24 cellular contexts compared by ENCODE assay signal in genomic region chr1:82446955-82447354, GRCh38.
A peak's percentile ranks its signal among the peaks of the same experiment; 100 is the strongest.
DNase-seq lines count a peak whose midpoint lies in the region; ATAC-seq, FAIRE-seq and TF ChIP-seq lines count a peak whose summit lies in the region.
"Had no signal": no experiment of that assay in that cellular context is flagged by ENCODE, and none has a peak within 500 bp of the region (broad histone marks: within the 10 kb centered on the region; RNA-seq: fewer than 3 reads in every experiment).

No MANE protein-coding gene starts in this region.

- H3K9me3 Mint-ChIP-seq in activated CD8-positive, alpha-beta T cell treated with anti-CD3 and anti-CD28 coated beads for 36 hours, result peaks cover 2% of the 10 kb centered on the region
- peaks cover 7% of the 10 kb centered on the region for H3K9me3 Mint-ChIP-seq in activated CD8-positive, alpha-beta T cell treated with anti-CD3 and anti-CD28 coated beads, Interleukin-2, amount 10 ng/mL, durations not matched to agents 7 days and 5 days (ENCODE audit: insufficient read depth)
- peaks cover 7% of the 10 kb centered on the region for H3K9me3 Mint-ChIP-seq in stimulated activated memory B cell treated with anti-CD40 and anti-IgM and Interleukin-4, amounts not matched to agents 10 μg/mL and 1 μg/mL and 100 μg/mL, for 72 hours
- peaks cover 0 to 19% (median 6%) of the 10 kb centered on the region in 7 donors for H3K9me3 Mint-ChIP-seq in CD14-positive monocyte

- H3K4me3 ChIP-seq in adipocyte (ENCODE audit: low read length) (peak overlapping the region; percentile 64), epithelial cell of proximal tubule (ENCODE audit: low read depth, low read length) (no peak overlapping the region)
- H3K4me3 ChIP-seq: A549; BLaER1 treated with 17β-estradiol and CSF1 and Interleukin-3, amounts not matched to agents 10 nM and 100 nM; GM23248 had no signal

- no peak for TF ChIP-seq CTCF in activated CD8-positive, alpha-beta T cell treated with anti-CD3 and anti-CD28 coated beads for 36 hours (IDR thresholded peaks at IDR 0.05)
- TF ChIP-seq CTCF in epithelial cell of proximal tubule (conservative IDR thresholded peaks at IDR 0.05; ENCODE audit: low read depth, low read length), result no peak
- no peak for TF ChIP-seq CTCF in CD14-positive monocyte (IDR thresholded peaks at IDR 0.05)

- no peak overlapping the region for H3K9ac ChIP-seq in adipocyte (ENCODE audit: low read length)
- H3K9ac ChIP-seq: BLaER1 treated with 17β-estradiol and CSF1 and Interleukin-3, amounts not matched to agents 10 nM and 100 nM; GM23248 had no signal

- TF ChIP-seq POLR2A in GM12891 (IDR thresholded peaks at IDR 0.05; ENCODE audit: low read depth, low read length), result no peak

- H3K36me3 Mint-ChIP-seq in activated CD8-positive, alpha-beta T cell treated with anti-CD3 and anti-CD28 coated beads for 36 hours (ENCODE audit: low read depth), result no peaks in the 10 kb centered on the region
- H3K36me3 Mint-ChIP-seq in activated CD8-positive, alpha-beta T cell treated with anti-CD3 and anti-CD28 coated beads, Interleukin-2, amount 10 ng/mL, durations not matched to agents 7 days and 5 days (ENCODE audit: low read depth), result no peaks in the 10 kb centered on the region
- no peaks in the 10 kb centered on the region for H3K36me3 Mint-ChIP-seq in stimulated activated memory B cell treated with anti-CD40 and anti-IgM and Interleukin-4, amounts not matched to agents 10 μg/mL and 1 μg/mL and 100 μg/mL, for 72 hours
- no peaks in the 10 kb centered on the region for H3K36me3 Mint-ChIP-seq in CD14-positive monocyte
- H3K36me3 Mint-ChIP-seq: CD4-positive, alpha-beta memory T cell had no signal

- intact Hi-C loops in activated CD8-positive, alpha-beta T cell treated with anti-CD3 and anti-CD28 coated beads for 36 hours (cut with micrococcal nuclease), result no loop called here
- intact Hi-C loops in CD14-positive monocyte (cut with micrococcal nuclease), result no loop called here

- H3K27ac Mint-ChIP-seq in activated CD8-positive, alpha-beta T cell treated with anti-CD3 and anti-CD28 coated beads for 36 hours, result no peak overlapping the region
- no peak overlapping the region for H3K27ac Mint-ChIP-seq in activated CD8-positive, alpha-beta T cell treated with anti-CD3 and anti-CD28 coated beads, Interleukin-2, amount 10 ng/mL, durations not matched to agents 7 days and 5 days
- H3K27ac Mint-ChIP-seq in stimulated activated memory B cell treated with anti-CD40 and anti-IgM and Interleukin-4, amounts not matched to agents 10 μg/mL and 1 μg/mL and 100 μg/mL, for 72 hours, result no peak overlapping the region
- H3K27ac Mint-ChIP-seq in CD14-positive monocyte, result no peak overlapping the region
- H3K27ac Mint-ChIP-seq: CD4-positive, alpha-beta memory T cell had no signal

- H3K9me3 ChIP-seq in adipocyte (ENCODE audit: control insufficient read depth, low read length), result peaks cover 8% of the 10 kb centered on the region
- H3K9me3 ChIP-seq: A549, BE2C had no signal

- H3K27me3 Mint-ChIP-seq in activated CD8-positive, alpha-beta T cell treated with anti-CD3 and anti-CD28 coated beads for 36 hours, result no peaks in the 10 kb centered on the region
- no peaks in the 10 kb centered on the region for H3K27me3 Mint-ChIP-seq in activated CD8-positive, alpha-beta T cell treated with anti-CD3 and anti-CD28 coated beads, Interleukin-2, amount 10 ng/mL, durations not matched to agents 7 days and 5 days (ENCODE audit: low read depth)
- no peaks in the 10 kb centered on the region for H3K27me3 Mint-ChIP-seq in stimulated activated memory B cell treated with anti-CD40 and anti-IgM and Interleukin-4, amounts not matched to agents 10 μg/mL and 1 μg/mL and 100 μg/mL, for 72 hours
- H3K27me3 Mint-ChIP-seq in CD14-positive monocyte (ENCODE audit: low read depth in 3 of 3), result no peaks in the 10 kb centered on the region
- H3K27me3 Mint-ChIP-seq: CD4-positive, alpha-beta memory T cell had no signal

- no peaks in the 10 kb centered on the region for H3K27me3 ChIP-seq in adipocyte (replicated peaks; ENCODE audit: control insufficient read depth, insufficient read depth, low read length)
- H3K27me3 ChIP-seq: BE2C; BLaER1 treated with 17β-estradiol and CSF1 and Interleukin-3, amounts not matched to agents 10 nM and 100 nM had no signal

- H3K4me3 Mint-ChIP-seq in activated CD8-positive, alpha-beta T cell treated with anti-CD3 and anti-CD28 coated beads for 36 hours, result no peak overlapping the region
- no peak overlapping the region for H3K4me3 Mint-ChIP-seq in activated CD8-positive, alpha-beta T cell treated with anti-CD3 and anti-CD28 coated beads, Interleukin-2, amount 10 ng/mL, durations not matched to agents 7 days and 5 days
- H3K4me3 Mint-ChIP-seq in stimulated activated memory B cell treated with anti-CD40 and anti-IgM and Interleukin-4, amounts not matched to agents 10 μg/mL and 1 μg/mL and 100 μg/mL, for 72 hours, result no peak overlapping the region
- no peak overlapping the region for H3K4me3 Mint-ChIP-seq in CD14-positive monocyte
- H3K4me3 Mint-ChIP-seq: CD4-positive, alpha-beta memory T cell had no signal

- POLR2A ChIA-PET in activated CD8-positive, alpha-beta T cell treated with anti-CD3 and anti-CD28 coated beads for 36 hours (lab: Charles Lee), result no interaction called here
- POLR2A ChIA-PET in activated CD8-positive, alpha-beta T cell treated with anti-CD3 and anti-CD28 coated beads, Interleukin-2, amount 10 ng/mL, durations not matched to agents 7 days and 5 days (lab: Charles Lee), result no interaction called here

- H3K4me1 ChIP-seq in adipocyte (ENCODE audit: control insufficient read depth, insufficient read depth, low read length), result peaks cover 20% of the 10 kb centered on the region
- H3K4me1 ChIP-seq: A549; BE2C; BLaER1 treated with 17β-estradiol and CSF1 and Interleukin-3, amounts not matched to agents 10 nM and 100 nM had no signal

- peaks cover 2% of the 10 kb centered on the region for H3K4me1 Mint-ChIP-seq in activated CD8-positive, alpha-beta T cell treated with anti-CD3 and anti-CD28 coated beads for 36 hours (ENCODE audit: low read depth)
- no peaks in the 10 kb centered on the region for H3K4me1 Mint-ChIP-seq in activated CD8-positive, alpha-beta T cell treated with anti-CD3 and anti-CD28 coated beads, Interleukin-2, amount 10 ng/mL, durations not matched to agents 7 days and 5 days (ENCODE audit: low read depth)
- peaks cover 5% of the 10 kb centered on the region for H3K4me1 Mint-ChIP-seq in stimulated activated memory B cell treated with anti-CD40 and anti-IgM and Interleukin-4, amounts not matched to agents 10 μg/mL and 1 μg/mL and 100 μg/mL, for 72 hours
- H3K4me1 Mint-ChIP-seq in CD14-positive monocyte, result no peaks in the 10 kb centered on the region
- H3K4me1 Mint-ChIP-seq: CD4-positive, alpha-beta memory T cell had no signal

- CTCF ChIA-PET in activated CD8-positive, alpha-beta T cell treated with anti-CD3 and anti-CD28 coated beads for 36 hours (lab: Charles Lee), result no interaction called here
- CTCF ChIA-PET in activated CD8-positive, alpha-beta T cell treated with anti-CD3 and anti-CD28 coated beads, Interleukin-2, amount 10 ng/mL, durations not matched to agents 7 days and 5 days (lab: Charles Lee), result no interaction called here

- no peaks in the 10 kb centered on the region for H3K36me3 ChIP-seq in adipocyte (ENCODE audit: control insufficient read depth, insufficient read depth, low read length, severe bottlenecking)
- H3K36me3 ChIP-seq: BE2C; BLaER1 treated with 17β-estradiol and CSF1 and Interleukin-3, amounts not matched to agents 10 nM and 100 nM had no signal

- FAIRE-seq in GM12891 (lab: Jason Lieb, UNC), result no peak
- FAIRE-seq: A549, GM12892, H1 had no signal

- peak; percentile 85 for ATAC-seq in activated CD8-positive, alpha-beta T cell treated with anti-CD3 and anti-CD28 coated beads for 36 hours
- no peak for ATAC-seq in activated CD8-positive, alpha-beta T cell treated with anti-CD3 and anti-CD28 coated beads, Interleukin-2, amount 10 ng/mL, durations not matched to agents 7 days and 5 days
- ATAC-seq in stimulated activated memory B cell treated with anti-CD40 and anti-IgM and Interleukin-4, amounts not matched to agents 10 μg/mL and 1 μg/mL and 100 μg/mL, for 72 hours, result peak; percentile 50
- ATAC-seq: A549 had no signal

- peak; percentile 3 for DNase-seq in activated CD8-positive, alpha-beta T cell treated with anti-CD3 and anti-CD28 coated beads for 36 hours
- DNase-seq in activated CD8-positive, alpha-beta T cell treated with anti-CD3 and anti-CD28 coated beads, Interleukin-2, amount 10 ng/mL, durations not matched to agents 7 days and 5 days, result no peak
- DNase-seq in adipocyte (ENCODE audit: low read depth) (no peak), epithelial cell of proximal tubule (ENCODE audit: low read depth) (peak; percentile 18), GM12891 (ENCODE audit: insufficient read length, low spot score) (no peak), CD14-positive monocyte (ENCODE audit: low spot score) (no peak)
- DNase-seq: 8988T; ACHN; AML-193; BE2C; Calu3; CD4-positive, alpha-beta memory T cell; COR-L47; DMS53; DMS79 treated with DMSO at 0.1 percent for 48 hours; GF-D8; GM23248; H7; HCEC 1CT had no signal

TF ChIP-seq in GM12891, 5 proteins besides CTCF, POLR2A, EP300 and RAD21:
- no peak for TF ChIP-seq PAX5 (IDR thresholded peaks at IDR 0.05; ENCODE audit: insufficient read depth, low read length, severe bottlenecking)
- no peak for TF ChIP-seq SPI1 (IDR thresholded peaks at IDR 0.05; ENCODE audit: low read depth, low read length)
- no peak for TF ChIP-seq POLR2AphosphoS5 (IDR thresholded peaks at IDR 0.05; ENCODE audit: low read depth, low read length)
- no peak for TF ChIP-seq TAF1 (IDR thresholded peaks at IDR 0.05; ENCODE audit: low read depth, low read length)
- TF ChIP-seq POU2F2 (IDR thresholded peaks at IDR 0.05; ENCODE audit: low read depth, low read length), result no peak

Comparison
In these comparisons a context has a peak if more than half of its experiments do, and no peak if none do; other contexts are left out.
1. DNase-seq: peak in activated CD8-positive, alpha-beta T cell treated with anti-CD3 and anti-CD28 coated beads for 36 hours (single experiment) and epithelial cell of proximal tubule (single experiment); none in activated CD8-positive, alpha-beta T cell treated with anti-CD3 and anti-CD28 coated beads, Interleukin-2, amount 10 ng/mL, durations not matched to agents 7 days and 5 days (single experiment), adipocyte (single experiment), GM12891 (single experiment) and CD14-positive monocyte (single experiment).